In the genomic region with DNA sequence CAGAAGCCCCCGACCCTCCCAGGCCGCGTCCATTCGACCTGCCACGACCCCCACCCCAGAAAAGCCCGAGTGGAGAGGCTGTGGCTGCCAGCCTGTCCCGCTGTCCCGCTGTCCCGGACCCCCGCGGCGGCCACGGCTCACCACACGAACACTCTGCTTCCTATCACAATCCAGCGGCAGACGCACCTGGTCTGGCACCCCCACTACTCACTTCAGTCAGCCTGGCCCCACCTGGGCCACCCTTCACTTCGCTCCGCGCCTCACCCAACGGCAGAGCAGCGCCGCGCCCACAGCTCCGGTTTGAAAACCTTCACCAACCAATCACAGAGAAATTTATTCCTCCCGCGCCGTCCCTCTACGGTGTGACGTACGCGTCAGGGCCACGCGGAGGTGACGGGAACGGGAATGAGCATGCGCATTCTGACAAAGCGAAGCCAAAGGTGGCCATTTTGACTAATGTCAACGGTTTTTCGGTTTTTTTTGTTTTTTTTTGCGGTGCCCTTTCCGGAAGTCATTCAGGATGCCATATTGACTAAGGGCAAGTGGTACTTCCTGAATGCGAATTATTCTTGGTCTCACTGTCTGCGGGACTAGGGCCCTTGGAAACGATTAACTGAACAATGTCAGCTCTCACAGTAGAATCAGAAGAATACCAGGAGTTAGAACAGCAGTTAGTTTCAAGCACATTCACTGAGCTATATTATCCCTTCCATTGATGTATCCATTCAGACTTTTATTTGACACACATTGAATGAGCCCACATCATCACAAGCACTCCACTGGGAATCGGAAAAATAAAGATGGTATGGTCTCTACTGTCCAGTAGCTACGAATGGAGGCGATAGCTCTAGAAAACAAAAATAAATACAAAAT, we compare ENCODE assay signal across 8 cellular contexts. TPM values are rescaled to one million over a fixed set of nuclear protein-coding genes. Genes with fewer than 3 reads are reported as not detected.
DNase-seq lines count a peak whose midpoint lies in the region; ATAC-seq, FAIRE-seq and TF ChIP-seq lines count a peak whose summit lies in the region.

TSS of gene RACGAP1 (minus strand) at position 308 of the 873 bp plus-strand sequence. CDS start 8,779 bp downstream, outside the sequence.

- ATAC-seq in GM19395 (IDR thresholded peaks at IDR 0.05; ENCODE audit: unreplicated experiment): peak; percentile 98
- peak; percentile 94 for ATAC-seq in HG03565 (IDR thresholded peaks at IDR 0.05; ENCODE audit: unreplicated experiment)
- peak; percentile 98 for ATAC-seq in HepG2

- peak within 1 kb of the TSS; percentile 75 for H2AFZ ChIP-seq in HepG2 (ENCODE audit: low read length)

- no peaks in the 10 kb centered on the region for H3K36me3 ChIP-seq in HepG2 (replicated peaks in 1 of 2; ENCODE audit: control insufficient read depth in 1 of 2, insufficient read depth in 2 of 2, low read length in 2 of 2)

- no peak for TF ChIP-seq EP300 in HepG2 (IDR thresholded peaks at IDR 0.05; ENCODE audit: low read depth in 2 of 2, low read length in 2 of 2)
- TF ChIP-seq EP300 in HepG2 (CRISPR knock-in tag; IDR thresholded peaks at IDR 0.05; ENCODE audit: borderline replicate concordance): no peak

- H3K27me3 ChIP-seq in HepG2 (ENCODE audit: control insufficient read depth in 1 of 2, insufficient read depth in 2 of 2, low read length in 2 of 2): no peaks in the 10 kb centered on the region; a peak in 1 of 5 replicates

- FAIRE-seq in HepG2 (lab: Jason Lieb, UNC): peak; percentile 98

- DNase-seq in NCI-H774 (lab: John Stamatoyannopoulos, UW) (peak; percentile 100), dermis microvascular lymphatic vessel endothelial cell (ENCODE audit: low read depth in 2 of 2) (peak; percentile 97), HepG2 (ENCODE audit: low spot score) (peak; percentile 97)
- DNase-seq in activated CD4-positive, alpha-beta T cell treated with anti-CD3 and anti-CD28 coated beads, Interleukin-2, amount 50 U/mL, for 4 hours: peak; percentile 92 to 95
- peak; percentile 88 for DNase-seq in stimulated activated CD4-positive, alpha-beta T cell treated with anti-CD3 and anti-CD28 coated beads, Interleukin-4, amount 100 ng/mL, for 1 hour

- H3K4me2 ChIP-seq in HepG2 (ENCODE audit: low read depth, low read length): peak within 1 kb of the TSS; percentile 76

- H3K4me3 ChIP-seq in HepG2 (replicated peaks in 1 of 3; ENCODE audit: insufficient read depth in 1 of 3, low read depth in 2 of 3, low read length in 3 of 3): peak within 1 kb of the TSS; percentile 72 to 100 (median 88)

- TF ChIP-seq CTCF in C4-2B (conservative IDR thresholded peaks at IDR 0.05) (no peak), HepG2 (CRISPR knock-in tag; IDR thresholded peaks at IDR 0.05) (0 out of 2 replicates have a peak, but pooled peaks have one; percentile 17)

- TF ChIP-seq POLR2A in HepG2 (IDR thresholded peaks at IDR 0.05; ENCODE audit: insufficient read depth in 1 of 2, low read depth in 2 of 2, low read length in 2 of 2): peak in 1 of 2 experiments; percentile 63; a peak in 3 of 4 replicates

- intact Hi-C loops in HepG2 (cut with micrococcal nuclease; ENCODE audit: unreplicated experiment): no loop called here

- no peaks in the 10 kb centered on the region for H4K20me1 ChIP-seq in HepG2 (ENCODE audit: insufficient read depth, low read length)

- CTCF ChIA-PET in HepG2 (lab: Yijun Ruan, JAX; ENCODE audit: low intra/inter-chr PET ratio, low total read pairs): no interaction called here

- peaks cover 61% of the 10 kb centered on the region for H3K4me1 ChIP-seq in HepG2 (ENCODE audit: insufficient read depth, low read length)

- H3K9me3 ChIP-seq in HepG2 (ENCODE audit: low read length): no peaks in the 10 kb centered on the region

- BruUV-seq in HepG2 (replicated peaks; lab: Mats Ljungman, UMichigan): no TSS peak

- H3K27ac ChIP-seq in C4-2B: peak within 1 kb of the TSS; percentile 95
- peak within 1 kb of the TSS; percentile 64 for H3K27ac ChIP-seq in HepG2 (ENCODE audit: extremely low read length, insufficient read depth, low read length)

- POLR2A ChIA-PET in HepG2 (lab: Yijun Ruan, JAX): interaction anchor here (0.6 to 1.2 kb wide), 7 partner anchors 9 to 284 kb away, joined by 3 to 5 read pairs (median 3); partner anchors contain the start of genes COX14, SMARCD1 and TMBIM6

- TF ChIP-seq RAD21 in HepG2 (CRISPR knock-in tag; IDR thresholded peaks at IDR 0.05): no peak

- 7% methylated on average over 32 of the region's 47 CpGs for WGBS in HepG2 (ENCODE audit: low lambda C conversion rate)

- in situ Hi-C loops in HepG2 (cut with HindIII; ENCODE audit: extremely low pct_ligation_motif_present, low pct_unique_long_range_greater_than_20kb): no loop called here

- H3K9ac ChIP-seq in HepG2 (ENCODE audit: insufficient read depth, low read depth, low read length): peak within 1 kb of the TSS; percentile 82

- H3K79me2 ChIP-seq in HepG2 (ENCODE audit: insufficient read depth, low read length): peaks cover 45% of the 10 kb centered on the region

TF ChIP-seq in HepG2, 621 proteins besides CTCF, POLR2A, EP300 and RAD21 (continues in another document):
- TF ChIP-seq HDAC2 (CRISPR knock-in tag; IDR thresholded peaks at IDR 0.05): peak; percentile 67; the same call in 1 of the 2 replicates
- TF ChIP-seq KAT8 (CRISPR knock-in tag; IDR thresholded peaks at IDR 0.05): peak; percentile 95
- peak; percentile 52; the same call in 1 of the 2 replicates for TF ChIP-seq NKX3-1 (CRISPR knock-in tag; IDR thresholded peaks at IDR 0.05)
- peak; percentile 68; the same call in 1 of the 2 replicates for TF ChIP-seq FOXA3 (CRISPR knock-in tag; IDR thresholded peaks at IDR 0.05)
- peak; percentile 91 for TF ChIP-seq ELF3 (CRISPR knock-in tag; IDR thresholded peaks at IDR 0.05)
- TF ChIP-seq RXRA (CRISPR knock-in tag; IDR thresholded peaks at IDR 0.05): peak; percentile 15; the same call in 1 of the 2 replicates
- TF ChIP-seq, protein P1, sequence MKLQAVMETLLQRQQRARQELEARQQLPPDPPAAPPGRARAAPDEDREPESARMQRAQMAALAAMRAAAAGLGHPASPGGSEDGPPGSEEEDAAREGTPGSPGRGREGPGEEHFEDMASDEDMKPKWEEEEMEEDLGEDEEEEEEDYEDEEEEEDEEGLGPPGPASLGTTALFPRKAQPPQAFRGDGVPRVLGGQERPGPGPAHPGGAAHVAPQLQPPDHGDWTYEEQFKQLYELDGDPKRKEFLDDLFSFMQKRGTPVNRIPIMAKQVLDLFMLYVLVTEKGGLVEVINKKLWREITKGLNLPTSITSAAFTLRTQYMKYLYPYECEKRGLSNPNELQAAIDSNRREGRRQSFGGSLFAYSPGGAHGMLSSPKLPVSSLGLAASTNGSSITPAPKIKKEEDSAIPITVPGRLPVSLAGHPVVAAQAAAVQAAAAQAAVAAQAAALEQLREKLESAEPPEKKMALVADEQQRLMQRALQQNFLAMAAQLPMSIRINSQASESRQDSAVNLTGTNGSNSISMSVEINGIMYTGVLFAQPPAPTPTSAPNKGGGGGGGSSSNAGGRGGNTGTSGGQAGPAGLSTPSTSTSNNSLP (IDR thresholded peaks at IDR 0.05; ENCODE audit: low read depth, low read length): no peak
- TF ChIP-seq SMARCC2 (IDR thresholded peaks at IDR 0.05): no peak

RNA-seq across cellular contexts. Expression of gene RACGAP1, which starts in this region (rescaled TPM):
- total RNA-seq in dermis microvascular lymphatic vessel endothelial cell (14.8 and 35.8 TPM in 2 replicates), HepG2 (2016; rRNA removed; fragmentation: Illumina TruSeq; extraction: Trizol) (57.9 and 95.5 TPM in 2 replicates)
- 19.2 and 25.1 TPM in 2 replicates for total RNA-seq in HepG2 (2016; cell fraction: cytosol; rRNA removed; fragmentation: Illumina TruSeq; extraction: Trizol; ENCODE audit: low read depth)
- 56.8 and 91.5 TPM in 2 replicates for total RNA-seq in HepG2 (2016; cell fraction: insoluble cytoplasmic fraction; rRNA removed; fragmentation: Illumina TruSeq; extraction: Trizol)
- 22.2 and 24.7 TPM in 2 replicates for total RNA-seq in HepG2 (2016; cell fraction: membrane; rRNA removed; fragmentation: Illumina TruSeq; extraction: Trizol)
- total RNA-seq in HepG2 (2016; cell fraction: nucleus; rRNA removed; fragmentation: Illumina TruSeq; extraction: Trizol): 29.8 and 36.8 TPM in 2 replicates
- polyA plus RNA-seq in HepG2 (2011; rRNA removed): 14.0 and 16.7 TPM in 2 replicates
- 11.8 and 12.2 TPM in 2 replicates for polyA plus RNA-seq in HepG2 (2011; cell fraction: cytosol; rRNA removed)
- 15.3 and 17.4 TPM in 2 replicates for polyA plus RNA-seq in HepG2 (2011; cell fraction: nucleus; rRNA removed)
- 13.0 and 24.8 TPM in 2 replicates for polyA plus RNA-seq in HepG2 (2012)
- polyA plus RNA-seq in HepG2 (2016; cell fraction: cytosol; fragmentation: Illumina TruSeq; extraction: Trizol; ENCODE audit: low read depth): 3.3 and 3.8 TPM in 2 replicates
- polyA plus RNA-seq in HepG2 (2016; cell fraction: insoluble cytoplasmic fraction; fragmentation: Illumina TruSeq; extraction: Trizol; ENCODE audit: low read depth): 55.6 and 59.8 TPM in 2 replicates
- 8.3 and 9.6 TPM in 2 replicates for polyA plus RNA-seq in HepG2 (2016; cell fraction: membrane; fragmentation: Illumina TruSeq; extraction: Trizol; ENCODE audit: low read depth)
- polyA plus RNA-seq in HepG2 (2016; cell fraction: nucleus; fragmentation: Illumina TruSeq; extraction: Trizol; ENCODE audit: insufficient read depth, low read depth): 35.4 and 37.2 TPM in 2 replicates
- 65.5 and 353 TPM in 2 replicates for polyA minus RNA-seq in HepG2 (2011; rRNA and poly(A)+ RNA removed; ENCODE audit: low replicate concordance)
- polyA minus RNA-seq in HepG2 (2011; cell fraction: cytosol; rRNA and poly(A)+ RNA removed): 20.2 and 21.7 TPM in 2 replicates
- polyA minus RNA-seq in HepG2 (2011; cell fraction: nucleus; rRNA and poly(A)+ RNA removed): 17.5 and 21.2 TPM in 2 replicates

Comparison
In these comparisons a context has a peak if more than half of its experiments do, and no peak if none do; other contexts are left out.
1. Peak in every context shown above with its lines: DNase-seq, ATAC-seq, H3K4me3 ChIP-seq and H3K27ac ChIP-seq.